In the genomic region with DNA sequence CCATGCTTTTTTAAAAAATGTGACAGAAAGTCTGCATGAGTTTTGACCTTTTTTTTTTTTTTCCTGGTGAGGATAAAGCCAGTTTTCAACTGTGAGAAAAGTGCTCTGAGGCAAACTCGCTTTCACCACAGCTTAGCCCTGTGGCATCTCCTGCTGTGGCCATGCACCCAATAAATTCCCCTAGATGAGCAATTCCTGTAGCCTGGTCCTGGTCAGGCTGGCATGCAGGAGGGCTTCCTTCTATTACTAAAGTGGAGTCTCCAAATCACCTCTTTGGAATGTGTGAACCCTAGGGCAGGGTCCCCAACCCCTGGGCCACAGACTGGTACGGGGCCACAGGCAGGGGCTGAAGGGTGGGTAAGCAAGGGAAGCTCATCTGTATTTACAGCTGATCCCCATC, we compare ENCODE assay signal across 21 cellular contexts.
"Had no signal": no experiment of that assay in that cellular context is flagged by ENCODE, and none has a peak within 500 bp of the region (broad histone marks: within the 10 kb centered on the region; RNA-seq: fewer than 3 reads in every experiment).

No MANE protein-coding gene starts in this region.

- H3K36me3 Mint-ChIP-seq: activated naive CD8-positive, alpha-beta T cell had no signal

- H3K4me3 Mint-ChIP-seq: activated B cell treated with CpG ODN at 0.5 μM for 24 hours; activated naive CD8-positive, alpha-beta T cell; neural crest cell had no signal

- H3K9me3 Mint-ChIP-seq: activated B cell treated with CpG ODN at 0.5 μM for 24 hours had no signal

- ATAC-seq: body of pancreas, esophagus mucosa, left cardiac atrium, lower lobe of right lung had no signal

- H3K27me3 Mint-ChIP-seq: activated B cell treated with CpG ODN at 0.5 μM for 24 hours had no signal

- H3K27ac Mint-ChIP-seq: activated B cell treated with CpG ODN at 0.5 μM for 24 hours; activated naive CD8-positive, alpha-beta T cell had no signal

- DNase-seq: activated B cell treated with CpG ODN at 0.5 μM for 24 hours; activated CD4-positive, alpha-beta T cell treated with anti-CD3 and anti-CD28 coated beads for 48 hours; activated CD8-positive, alpha-beta memory T cell treated with anti-CD3 and anti-CD28 coated beads for 24 hours; activated gamma-delta T cell treated with Interleukin-2 at 50 U/mL for 16 hours; amygdala; body of pancreas; caudate nucleus; glutamatergic neuron; left cardiac atrium; lower lobe of right lung; midbrain; ovary; sigmoid colon; stimulated activated CD4-positive, alpha-beta T cell treated with anti-CD3 and anti-CD28 coated beads, Interleukin-12 subunit alpha, Interleukin-12 subunit beta, amount 100 ng/mL, for 4 hours; stimulated activated CD4-positive, alpha-beta T cell treated with anti-CD3 and anti-CD28 coated beads, Interleukin-2, amount 100 ng/mL, for 24 hours; stomach; testis; upper lobe of left lung had no signal
